14 cellular contexts compared by ENCODE assay signal in genomic region chr12:120388711-120389431, GRCh38. TPM values are rescaled to one million over a fixed set of nuclear protein-coding genes. Genes with fewer than 3 reads are reported as not detected.
DNase-seq lines count a peak whose midpoint lies in the region; ATAC-seq and TF ChIP-seq lines count a peak whose summit lies in the region.
"Had no signal": no experiment of that assay in that cellular context is flagged by ENCODE, and none has a peak within 500 bp of the region (broad histone marks: within the 10 kb centered on the region; RNA-seq: fewer than 3 reads in every experiment).

No MANE protein-coding gene starts in this region.

- H3K27ac ChIP-seq in cardiac muscle cell (peak overlapping the region; percentile 89), Panc1 (ENCODE audit: low read length) (no peak overlapping the region), iPS-20b (ENCODE audit: low read length) (peak overlapping the region; percentile 19), upper lobe of left lung (no peak overlapping the region)

- WGBS in upper lobe of left lung, 2 donors, result 12% methylated on average over 23 of the region's 23 CpGs

- ATAC-seq in Right ventricle myocardium inferior (no peak), Panc1 (peak; percentile 63), upper lobe of left lung (ENCODE audit: low FRiP score in 2 of 2) (peak in 1 of 2 donors; percentile 8), HG03460 (IDR thresholded peaks at IDR 0.05; ENCODE audit: unreplicated experiment) (no peak)
- ATAC-seq: sciatic nerve had no signal

- CTCF ChIA-PET in Panc1 (lab: Charles Lee), result interaction anchor here (0.6 kb wide), 1 partner anchor 71 kb away, joined by 8 read pairs; no protein-coding TSS in a partner anchor

- H3K27me3 ChIP-seq in cardiac muscle cell (no peaks in the 10 kb centered on the region), Panc1 (ENCODE audit: control insufficient read depth, insufficient read depth, low read length) (no peaks in the 10 kb centered on the region), iPS-20b (ENCODE audit: insufficient read depth, low read length) (no peaks in the 10 kb centered on the region), upper lobe of left lung (no peaks in the 10 kb centered on the region)

- BruUV-seq in Panc1 (replicated peaks; lab: Mats Ljungman, UMichigan), result no TSS peak

- in situ Hi-C loops in Panc1 (cut with HindIII; ENCODE audit: low pct_unique_long_range_greater_than_20kb, low sequenced_read_pairs), result no loop called here

- no peak for TF ChIP-seq POLR2A in upper lobe of left lung (IDR thresholded peaks at IDR 0.05)

- H3K4me1 ChIP-seq in cardiac muscle cell (ENCODE audit: low read depth) (peaks cover 3% of the 10 kb centered on the region), Panc1 (ENCODE audit: control insufficient read depth, insufficient read depth, low read length) (no peaks in the 10 kb centered on the region; the same call in 1 of the 2 replicates), iPS-20b (ENCODE audit: insufficient read depth, low read length) (peaks cover 9% of the 10 kb centered on the region; the same call in 1 of the 2 replicates), upper lobe of left lung (no peaks in the 10 kb centered on the region)

- H3K36me3 ChIP-seq in cardiac muscle cell (no peaks in the 10 kb centered on the region), Panc1 (ENCODE audit: control insufficient read depth, insufficient read depth, low read length) (no peaks in the 10 kb centered on the region), iPS-20b (ENCODE audit: insufficient read depth, low read depth, low read length) (no peaks in the 10 kb centered on the region), upper lobe of left lung (no peaks in the 10 kb centered on the region)

- DNase-seq in cardiac muscle cell (ENCODE audit: low read depth in 1 of 2, low spot score in 1 of 2) (peak in 1 of 2 donors; percentile 79), Right ventricle myocardium inferior (ENCODE audit: missing footprints) (no peak), Panc1 (ENCODE audit: low read depth, low spot score) (no peak), upper lobe of left lung (peak; percentile 23 to 52), kidney tubule cell (ENCODE audit: low spot score) (no peak), SKM-1 treated with dmso at 0.1 percent for 144 hours (lab: John Stamatoyannopoulos, UW; ENCODE audit: unreplicated experiment) (no peak)
- DNase-seq: activated effector memory CD4-positive, alpha-beta T cell treated with Interleukin-2 at 50 U/mL for 16 hours; effector CD4-positive, alpha-beta T cell; OCI-M1; stimulated activated CD8-positive, alpha-beta memory T cell treated with anti-CD3 and anti-CD28 coated beads, Interleukin-4, amount 100 ng/mL, for 48 hours had no signal

- H3K4me3 ChIP-seq in cardiac muscle cell, result no peak overlapping the region
- H3K4me3 ChIP-seq in Panc1 (ENCODE audit: low read depth in 2 of 2, low read length in 2 of 2), result peak overlapping the region in 1 of 2 experiments; percentile 18; a peak in 1 of 4 replicates
- H3K4me3 ChIP-seq in iPS-20b (ENCODE audit: low read length), result peak overlapping the region; percentile 52
- peak overlapping the region in 3 of 4 donors; percentile 3 to 19 (median 13) for H3K4me3 ChIP-seq in upper lobe of left lung

- TF ChIP-seq CTCF in cardiac muscle cell (IDR thresholded peaks at IDR 0.05; ENCODE audit: low read depth, low read length) (no peak), Panc1 (IDR thresholded peaks at IDR 0.05) (no peak), upper lobe of left lung (IDR thresholded peaks at IDR 0.05) (no peak)

- POLR2A ChIA-PET in Panc1 (lab: Charles Lee), result no interaction called here

- H3K9me3 ChIP-seq in cardiac muscle cell (ENCODE audit: low read depth), result no peaks in the 10 kb centered on the region
- no peaks in the 10 kb centered on the region for H3K9me3 ChIP-seq in Panc1 (ENCODE audit: control insufficient read depth, insufficient read depth, low read depth, low read length)
- no peaks in the 10 kb centered on the region for H3K9me3 ChIP-seq in iPS-20b (ENCODE audit: insufficient read depth, low read depth, low read length)
- no peaks in the 10 kb centered on the region for H3K9me3 ChIP-seq in upper lobe of left lung

- H3K9ac ChIP-seq in iPS-20b (ENCODE audit: low read depth, low read length), result peak overlapping the region; percentile 65

- intact Hi-C loops in Right ventricle myocardium inferior (cut with DNase I) (no loop called here), Panc1 (cut with micrococcal nuclease; ENCODE audit: unreplicated experiment) (no loop called here)

- TF ChIP-seq EP300 in upper lobe of left lung (IDR thresholded peaks at IDR 0.05), result no peak

RNA-seq across cellular contexts. Expression of gene MSI1, which starts 19.9 kb away (rescaled TPM):
- 22.5 and 28.8 TPM in 2 replicates for total RNA-seq in cardiac muscle cell
- polyA plus RNA-seq in cardiac muscle cell, result 26.2 and 38.7 TPM in 2 replicates
- 6.4 TPM for total RNA-seq in Right ventricle myocardium inferior
- total RNA-seq in Panc1 (2021; ENCODE audit: unreplicated experiment), result 4.1 TPM
- polyA plus RNA-seq in Panc1 (2012; ENCODE audit: insufficient read length), result 2.6 TPM
- under 1 TPM in 5 of 6 donors, not detected in 1; 0.43 to 0.91 (median 0.49) TPM for total RNA-seq in upper lobe of left lung
- polyA plus RNA-seq: AG04450 had no signal

RNA-seq across cellular contexts. Expression of gene COX6A1, which starts 49.0 kb away (rescaled TPM):
- total RNA-seq in cardiac muscle cell (759 and 1,227 TPM in 2 replicates), Right ventricle myocardium inferior (135 TPM), Panc1 (2021; ENCODE audit: unreplicated experiment) (557 TPM), upper lobe of left lung (100 to 1,000 TPM; 131 to 733 (median 324) TPM)
- polyA plus RNA-seq in cardiac muscle cell, result 1,076 and 1,511 TPM in 2 replicates
- polyA plus RNA-seq in Panc1 (2012; ENCODE audit: insufficient read length), result 681 TPM

RNA-seq across cellular contexts. Expression of gene TRIAP1, which starts 57.3 kb away (rescaled TPM):
- total RNA-seq in cardiac muscle cell (11.9 and 21.1 TPM in 2 replicates), Right ventricle myocardium inferior (16.1 TPM), Panc1 (2021; ENCODE audit: unreplicated experiment) (23.9 TPM), upper lobe of left lung (10 to 100 TPM in 4 of 6 donors, 1 to 10 TPM in 1, not detected in 1; 5.2 to 21.1 (median 18.7) TPM)
- 41.9 and 58.8 TPM in 2 replicates for polyA plus RNA-seq in cardiac muscle cell
- 20.6 TPM for polyA plus RNA-seq in Panc1 (2012; ENCODE audit: insufficient read length)

RNA-seq across cellular contexts. Expression of gene GATC, which starts 57.4 kb away (rescaled TPM):
- total RNA-seq in cardiac muscle cell (13.8 and 19.3 TPM in 2 replicates), Right ventricle myocardium inferior (12.1 TPM), Panc1 (2021; ENCODE audit: unreplicated experiment) (34.7 TPM), upper lobe of left lung (10 to 100 TPM; 11.8 to 35.6 (median 22.5) TPM)
- polyA plus RNA-seq in cardiac muscle cell, result 11.4 and 12.7 TPM in 2 replicates
- 10.4 TPM for polyA plus RNA-seq in Panc1 (2012; ENCODE audit: insufficient read length)

Comparison
In these comparisons a context has a peak if more than half of its experiments do, and no peak if none do; other contexts are left out.
1. DNase-seq: peak in upper lobe of left lung (2 of 2); none in Right ventricle myocardium inferior (single experiment), Panc1 (single experiment), kidney tubule cell (single experiment) and SKM-1 treated with dmso at 0.1 percent for 144 hours (single experiment).
2. H3K27ac ChIP-seq: peak in cardiac muscle cell (single experiment) and iPS-20b (single experiment); none in Panc1 (single experiment) and upper lobe of left lung (0 of 4).